ENCODE assay signal across 1 cellular context in genomic region chr3:185929192-185930151, GRCh38.
TF ChIP-seq lines count a peak whose summit lies in the region.

No MANE protein-coding gene starts in this region.

TF ChIP-seq in WTC11, 78 proteins besides CTCF, POLR2A, EP300 and RAD21 (continued from another document):
- TF ChIP-seq E2F4 (CRISPR knock-in tag; IDR thresholded peaks at IDR 0.05; ENCODE audit: borderline replicate concordance, low read depth), result no peak
- TF ChIP-seq HMGA2 (CRISPR knock-in tag; IDR thresholded peaks at IDR 0.05), result no peak
- no peak for TF ChIP-seq PRDM15 (CRISPR knock-in tag; IDR thresholded peaks at IDR 0.05)
- no peak for TF ChIP-seq HMGXB4 (CRISPR knock-in tag; IDR thresholded peaks at IDR 0.05)
- no peak for TF ChIP-seq AR (CRISPR knock-in tag; IDR thresholded peaks at IDR 0.05)
